20 cellular contexts compared by ENCODE assay signal in the genomic region with DNA sequence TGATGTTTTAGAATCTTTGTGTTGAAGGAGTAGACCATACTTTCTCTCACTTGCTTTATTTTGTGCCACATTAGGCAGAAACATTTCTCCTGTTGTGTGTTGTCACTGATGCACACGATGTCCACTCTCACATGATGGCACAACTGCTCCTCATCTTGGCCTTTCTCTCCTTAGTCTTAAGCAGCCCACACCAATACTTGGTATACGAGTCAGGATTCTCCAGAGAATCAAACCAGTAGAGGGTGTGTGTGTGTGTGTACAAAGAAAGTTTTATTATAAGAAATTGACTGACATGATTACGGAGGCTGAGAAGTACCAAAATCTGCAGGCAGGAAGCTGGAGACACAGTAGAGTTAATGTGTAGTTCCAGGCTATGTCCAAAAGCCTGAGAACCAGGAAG.
DNase-seq lines count a peak whose midpoint lies in the region; ATAC-seq and TF ChIP-seq lines count a peak whose summit lies in the region.
"Had no signal": no experiment of that assay in that cellular context is flagged by ENCODE, and none has a peak within 500 bp of the region (broad histone marks: within the 10 kb centered on the region; RNA-seq: fewer than 3 reads in every experiment).

No MANE protein-coding gene starts in this region.

- no peak for TF ChIP-seq CTCF in RWPE1 (conservative IDR thresholded peaks at IDR 0.05; ENCODE audit: low read depth)

- POLR2A ChIA-PET in RWPE1 (lab: Yijun Ruan, JAX; ENCODE audit: low non-redundant PET) = no interaction called here

- CTCF ChIA-PET in RWPE1 (lab: Yijun Ruan, JAX) = no interaction called here

- DNase-seq in EL (peak; percentile 44), NCI-H226 (peak; percentile 9), fibroblast of peridontal ligament (ENCODE audit: extremely low read depth) (peak; percentile 39), skeletal muscle cell (ENCODE audit: low read depth) (peak; percentile 29), RWPE1 (ENCODE audit: low spot score) (no peak)
- DNase-seq in activated CD8-positive, alpha-beta memory T cell treated with anti-CD3 and anti-CD28 coated beads, Interleukin-2, amount 50 U/mL, for 48 hours = no peak
- DNase-seq: activated B cell treated with CpG ODN at 0.5 μM for 24 hours; activated CD4-positive, alpha-beta memory T cell treated with anti-CD3 and anti-CD28 coated beads for 36 hours; activated effector memory CD4-positive, alpha-beta T cell treated with anti-CD3 and anti-CD28 coated beads, Interleukin-2, amount 50 U/mL, for 16 hours; activated naive CD8-positive, alpha-beta T cell treated with anti-CD3 and anti-CD28 coated beads, Interleukin-2, amount 50 U/mL, for 24 hours; CD4-positive, alpha-beta memory T cell; gastrocnemius medialis; islet precursor cell; lower lobe of right lung; NCI-H146; NCI-H748 treated with DMSO at 0.1 percent for 48 hours; T-helper 9 cell had no signal

- no peak overlapping the region for H3K4me3 ChIP-seq in skeletal muscle cell (ENCODE audit: low read depth, low read length)
- H3K4me3 ChIP-seq: cardiac muscle cell, gastrocnemius medialis, lower lobe of right lung had no signal

- no peak for ATAC-seq in GM19452 (IDR thresholded peaks at IDR 0.05; ENCODE audit: unreplicated experiment)
- ATAC-seq in GM21390 (IDR thresholded peaks at IDR 0.05; ENCODE audit: unreplicated experiment) = no peak
- ATAC-seq: activated naive CD8-positive, alpha-beta T cell treated with anti-CD3 and anti-CD28 coated beads, Interleukin-2, amount 50 U/mL, for 24 hours; gastrocnemius medialis; lower lobe of right lung had no signal

- H3K27ac ChIP-seq in RWPE1 = no peak overlapping the region
- H3K27ac ChIP-seq: cardiac muscle cell, gastrocnemius medialis, lower lobe of right lung had no signal

Comparison
In these comparisons a context has a peak if more than half of its experiments do, and no peak if none do; other contexts are left out.
1. DNase-seq: peak in EL (single experiment), NCI-H226 (single experiment), fibroblast of peridontal ligament (single experiment) and skeletal muscle cell (single experiment); none in activated CD8-positive, alpha-beta memory T cell treated with anti-CD3 and anti-CD28 coated beads, Interleukin-2, amount 50 U/mL, for 48 hours (single experiment) and RWPE1 (single experiment).